ENCODE assay signal across 1 cellular context in the genomic region with DNA sequence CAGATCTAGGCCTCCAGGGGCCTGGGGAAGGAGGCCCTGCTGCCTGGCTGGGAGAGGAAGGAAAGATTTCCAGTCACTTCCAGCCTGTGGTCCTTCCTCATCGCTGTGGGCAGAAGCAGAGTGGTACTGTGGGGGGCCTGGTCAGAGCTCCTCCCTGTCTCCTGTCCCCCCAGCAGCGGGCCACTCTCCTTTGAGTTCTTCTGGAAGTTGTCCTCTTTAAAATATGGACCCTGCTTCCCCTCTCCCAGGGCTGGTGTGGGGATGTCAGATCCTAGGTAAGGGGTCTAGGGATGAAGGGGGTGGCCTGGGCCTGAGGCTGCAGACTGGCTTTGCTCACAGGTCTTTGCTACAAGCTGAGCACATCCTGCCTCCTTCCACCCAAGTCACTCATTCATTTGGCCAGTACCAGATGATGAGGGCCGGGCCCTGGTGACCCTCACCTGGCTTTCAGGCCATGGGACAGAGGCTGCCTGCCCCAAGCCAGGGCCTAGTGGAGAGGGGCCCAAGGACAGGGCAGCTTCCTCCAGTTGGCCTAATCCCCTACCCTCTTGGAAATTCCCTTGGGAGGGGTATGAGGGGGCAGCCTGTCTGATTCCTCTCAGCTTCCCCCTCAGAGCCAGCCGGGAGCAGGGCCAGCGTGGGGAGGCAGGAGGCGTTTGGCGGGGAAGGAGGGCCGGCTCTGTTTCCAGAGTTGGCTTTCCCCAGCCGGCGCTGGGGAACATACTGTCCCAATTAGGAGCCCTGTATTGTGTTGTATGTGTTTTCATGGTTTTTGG.
TF ChIP-seq lines count a peak whose summit lies in the region.

No MANE protein-coding gene starts in this region.

TF ChIP-seq in HepG2, 621 proteins besides CTCF, POLR2A, EP300 and RAD21:
- TF ChIP-seq, protein P1, sequence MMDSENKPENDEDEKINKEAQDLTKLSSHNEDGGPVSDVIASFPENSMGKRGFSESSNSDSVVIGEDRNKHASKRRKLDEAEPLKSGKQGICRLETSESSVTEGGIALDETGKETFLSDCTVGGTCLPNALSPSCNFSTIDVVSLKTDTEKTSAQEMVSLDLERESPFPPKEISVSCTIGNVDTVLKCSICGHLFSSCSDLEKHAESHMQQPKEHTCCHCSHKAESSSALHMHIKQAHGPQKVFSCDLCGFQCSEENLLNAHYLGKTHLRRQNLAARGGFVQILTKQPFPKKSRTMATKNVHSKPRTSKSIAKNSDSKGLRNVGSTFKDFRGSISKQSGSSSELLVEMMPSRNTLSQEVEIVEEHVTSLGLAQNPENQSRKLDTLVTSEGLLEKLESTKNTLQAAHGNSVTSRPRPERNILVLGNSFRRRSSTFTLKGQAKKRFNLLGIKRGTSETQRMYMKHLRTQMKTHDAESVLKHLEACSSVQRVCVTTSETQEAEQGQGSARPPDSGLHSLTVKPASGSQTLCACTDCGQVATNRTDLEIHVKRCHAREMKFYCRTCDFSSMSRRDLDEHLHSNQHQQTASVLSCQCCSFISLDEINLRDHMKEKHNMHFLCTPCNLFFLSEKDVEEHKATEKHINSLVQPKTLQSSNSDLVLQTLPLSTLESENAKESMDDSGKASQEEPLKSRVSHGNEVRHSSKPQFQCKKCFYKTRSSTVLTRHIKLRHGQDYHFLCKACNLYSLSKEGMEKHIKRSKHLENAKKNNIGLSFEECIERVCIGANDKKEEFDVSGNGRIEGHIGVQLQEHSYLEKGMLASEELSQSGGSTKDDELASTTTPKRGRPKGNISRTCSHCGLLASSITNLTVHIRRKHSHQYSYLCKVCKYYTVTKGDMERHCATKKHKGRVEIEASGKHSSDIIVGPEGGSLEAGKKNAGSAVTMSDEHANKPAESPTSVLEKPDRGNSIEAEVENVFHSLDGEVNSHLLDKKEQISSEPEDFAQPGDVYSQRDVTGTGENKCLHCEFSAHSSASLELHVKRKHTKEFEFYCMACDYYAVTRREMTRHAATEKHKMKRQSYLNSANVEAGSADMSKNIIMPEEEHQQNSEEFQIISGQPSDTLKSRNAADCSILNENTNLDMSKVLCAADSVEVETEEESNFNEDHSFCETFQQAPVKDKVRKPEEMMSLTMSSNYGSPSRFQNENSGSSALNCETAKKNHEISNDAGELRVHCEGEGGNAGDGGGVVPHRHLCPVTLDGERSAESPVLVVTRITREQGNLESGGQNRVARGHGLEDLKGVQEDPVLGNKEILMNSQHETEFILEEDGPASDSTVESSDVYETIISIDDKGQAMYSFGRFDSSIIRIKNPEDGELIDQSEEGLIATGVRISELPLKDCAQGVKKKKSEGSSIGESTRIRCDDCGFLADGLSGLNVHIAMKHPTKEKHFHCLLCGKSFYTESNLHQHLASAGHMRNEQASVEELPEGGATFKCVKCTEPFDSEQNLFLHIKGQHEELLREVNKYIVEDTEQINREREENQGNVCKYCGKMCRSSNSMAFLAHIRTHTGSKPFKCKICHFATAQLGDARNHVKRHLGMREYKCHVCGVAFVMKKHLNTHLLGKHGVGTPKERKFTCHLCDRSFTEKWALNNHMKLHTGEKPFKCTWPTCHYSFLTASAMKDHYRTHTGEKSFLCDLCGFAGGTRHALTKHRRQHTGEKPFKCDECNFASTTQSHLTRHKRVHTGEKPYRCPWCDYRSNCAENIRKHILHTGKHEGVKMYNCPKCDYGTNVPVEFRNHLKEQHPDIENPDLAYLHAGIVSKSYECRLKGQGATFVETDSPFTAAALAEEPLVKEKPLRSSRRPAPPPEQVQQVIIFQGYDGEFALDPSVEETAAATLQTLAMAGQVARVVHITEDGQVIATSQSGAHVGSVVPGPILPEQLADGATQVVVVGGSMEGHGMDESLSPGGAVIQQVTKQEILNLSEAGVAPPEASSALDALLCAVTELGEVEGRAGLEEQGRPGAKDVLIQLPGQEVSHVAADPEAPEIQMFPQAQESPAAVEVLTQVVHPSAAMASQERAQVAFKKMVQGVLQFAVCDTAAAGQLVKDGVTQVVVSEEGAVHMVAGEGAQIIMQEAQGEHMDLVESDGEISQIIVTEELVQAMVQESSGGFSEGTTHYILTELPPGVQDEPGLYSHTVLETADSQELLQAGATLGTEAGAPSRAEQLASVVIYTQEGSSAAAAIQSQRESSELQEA (CRISPR knock-in tag; IDR thresholded peaks at IDR 0.05; ENCODE audit: not compliant biosample characterization) = no peak
